ENCODE assay signal across 9 cellular contexts in genomic region chr1:156742017-156742416, GRCh38. TPM values are rescaled to one million over a fixed set of nuclear protein-coding genes. Genes with fewer than 3 reads are reported as not detected.
DNase-seq lines count a peak whose midpoint lies in the region; ATAC-seq and TF ChIP-seq lines count a peak whose summit lies in the region.
"Had no signal": no experiment of that assay in that cellular context is flagged by ENCODE, and none has a peak within 500 bp of the region (broad histone marks: within the 10 kb centered on the region; RNA-seq: fewer than 3 reads in every experiment).

No MANE protein-coding gene starts in this region.

- H3K9me3 Mint-ChIP-seq in naive thymus-derived CD4-positive, alpha-beta T cell, result peaks cover 0 to 1% (median 0%) of the 10 kb centered on the region in 11 donors

- H3K4me3 ChIP-seq in A673 (ENCODE audit: low read depth, low read length, poor library complexity, severe bottlenecking), result no peak overlapping the region
- H3K4me3 ChIP-seq in HUES6 (ENCODE audit: low read depth, low read length), result no peak overlapping the region
- no peak overlapping the region for H3K4me3 ChIP-seq in ascending aorta
- H3K4me3 ChIP-seq in naive thymus-derived CD4-positive, alpha-beta T cell (ENCODE audit: low read length), result no peak overlapping the region
- no peak overlapping the region for H3K4me3 ChIP-seq in MG63

- H3K27ac Mint-ChIP-seq in naive thymus-derived CD4-positive, alpha-beta T cell, result peak overlapping the region; percentile 86 to 99 (median 98)

- peaks cover 24% of the 10 kb centered on the region for H3K4me1 ChIP-seq in A673 (ENCODE audit: insufficient read depth, low read length, poor library complexity, severe bottlenecking)
- H3K4me1 ChIP-seq in HUES6 (ENCODE audit: control insufficient read depth, insufficient read depth, low read length), result peaks cover 30% of the 10 kb centered on the region
- peaks cover 10 to 34% of the 10 kb centered on the region in 2 donors for H3K4me1 ChIP-seq in ascending aorta
- H3K4me1 ChIP-seq in naive thymus-derived CD4-positive, alpha-beta T cell (ENCODE audit: control insufficient read depth in 2 of 2, insufficient read depth in 2 of 2, low read length in 2 of 2), result peaks cover 24 to 27% of the 10 kb centered on the region in 2 donors

- H3K9ac ChIP-seq in HUES6 (ENCODE audit: low read length), result peak overlapping the region; percentile 21

- peaks cover 4 to 30% (median 18%) of the 10 kb centered on the region in 5 donors for H3K36me3 Mint-ChIP-seq in naive thymus-derived CD4-positive, alpha-beta T cell

- H3K4me3 Mint-ChIP-seq in naive thymus-derived CD4-positive, alpha-beta T cell, result peak overlapping the region; percentile 52 to 99 (median 96)

- no peak for TF ChIP-seq CTCF in A673 (conservative IDR thresholded peaks at IDR 0.05; ENCODE audit: low read depth, low read length)
- TF ChIP-seq CTCF in ascending aorta (IDR thresholded peaks at IDR 0.05), result no peak

- no peaks in the 10 kb centered on the region for H3K27me3 Mint-ChIP-seq in naive thymus-derived CD4-positive, alpha-beta T cell

- BruUV-seq in A673 (replicated peaks; lab: Mats Ljungman, UMichigan), result no TSS peak

- POLR2A ChIA-PET in A673 (lab: Charles Lee; ENCODE audit: low non-redundant PET), result no interaction called here
- POLR2A ChIA-PET in naive thymus-derived CD4-positive, alpha-beta T cell (lab: Charles Lee), result interaction anchor here (1.4 to 4.6 kb wide), 6 partner anchors 9 to 36 kb away, joined by 5 to 77 read pairs (median 30); partner anchors contain the start of genes CRABP2, HDGF, ISG20L2 and METTL25B

- peak overlapping the region; percentile 1 for H3K27ac ChIP-seq in A673 (ENCODE audit: low read depth, low read length, poor library complexity, severe bottlenecking)
- peak overlapping the region; percentile 37; the same call in 1 of the 2 replicates for H3K27ac ChIP-seq in HUES6 (ENCODE audit: low read depth, low read length)
- H3K27ac ChIP-seq in ascending aorta, result peak overlapping the region; percentile 87 to 91
- peak overlapping the region; percentile 90 for H3K27ac ChIP-seq in naive thymus-derived CD4-positive, alpha-beta T cell (ENCODE audit: low read depth, low read length)

- H3K27me3 ChIP-seq in A673 (replicated peaks; ENCODE audit: insufficient read depth, low read depth, low read length, poor library complexity) (no peaks in the 10 kb centered on the region), HUES6 (ENCODE audit: control insufficient read depth, insufficient read depth, low read length) (no peaks in the 10 kb centered on the region), ascending aorta (no peaks in the 10 kb centered on the region), MG63 (no peaks in the 10 kb centered on the region)
- no peaks in the 10 kb centered on the region for H3K27me3 ChIP-seq in naive thymus-derived CD4-positive, alpha-beta T cell (ENCODE audit: control insufficient read depth in 2 of 2, insufficient read depth in 2 of 2, low read length in 2 of 2)

- peaks cover 33 to 59% (median 50%) of the 10 kb centered on the region in 7 donors for H3K4me1 Mint-ChIP-seq in naive thymus-derived CD4-positive, alpha-beta T cell

- no peak for ATAC-seq in naive thymus-derived CD4-positive, alpha-beta T cell
- no peak for ATAC-seq in HG03280 (IDR thresholded peaks at IDR 0.05; ENCODE audit: unreplicated experiment)

- DNase-seq in A673 (ENCODE audit: low spot score) (no peak), ascending aorta (ENCODE audit: low spot score in 2 of 2) (no peak), NCI-H82 (lab: John Stamatoyannopoulos, UW) (no peak), MG63 (no peak), NCI-H2171 (lab: John Stamatoyannopoulos, UW) (no peak)
- no peak for DNase-seq in naive thymus-derived CD4-positive, alpha-beta T cell
- DNase-seq: activated CD8-positive, alpha-beta memory T cell treated with anti-CD3 and anti-CD28 coated beads, Interleukin-2, amount 50 U/mL, for 4 hours had no signal

- no peaks in the 10 kb centered on the region for H3K9me3 ChIP-seq in A673 (ENCODE audit: low read depth, low read length, poor library complexity, severe bottlenecking)
- H3K9me3 ChIP-seq in HUES6 (ENCODE audit: control insufficient read depth, insufficient read depth, low read depth, low read length), result no peaks in the 10 kb centered on the region
- no peaks in the 10 kb centered on the region for H3K9me3 ChIP-seq in ascending aorta
- no peaks in the 10 kb centered on the region for H3K9me3 ChIP-seq in naive thymus-derived CD4-positive, alpha-beta T cell (ENCODE audit: control insufficient read depth in 2 of 3, low read length in 3 of 3)
- H3K9me3 ChIP-seq in MG63, result no peaks in the 10 kb centered on the region

- intact Hi-C loops in A673 (cut with micrococcal nuclease; ENCODE audit: unreplicated experiment), result no loop called here
- intact Hi-C loops in ascending aorta (cut with DNase I), result loop anchor here (10.0 kb wide), 1 partner anchor 617 kb away; no protein-coding TSS in a partner anchor
- intact Hi-C loops in naive thymus-derived CD4-positive, alpha-beta T cell (cut with micrococcal nuclease), result loop anchor here (5.0 to 10.0 kb wide), 2 partner anchors 393 to 550 kb away; partner anchors contain the start of genes ETV3 (in 1 of the 2) and SLC25A44 (in 1 of the 2)

- H3K36me3 ChIP-seq in A673 (ENCODE audit: insufficient read depth, low read length, poor library complexity, severe bottlenecking) (peaks cover 51% of the 10 kb centered on the region), HUES6 (ENCODE audit: control insufficient read depth, insufficient read depth, low read length) (peaks cover 39% of the 10 kb centered on the region), ascending aorta (peaks cover 32 to 50% of the 10 kb centered on the region in 2 donors), MG63 (peaks cover 90% of the 10 kb centered on the region)
- H3K36me3 ChIP-seq in naive thymus-derived CD4-positive, alpha-beta T cell (ENCODE audit: control insufficient read depth in 2 of 3, insufficient read depth in 3 of 3, low read length in 3 of 3), result peaks cover 0 to 49% (median 13%) of the 10 kb centered on the region in 3 experiments

- CTCF ChIA-PET in A673 (lab: Charles Lee), result no interaction called here
- CTCF ChIA-PET in naive thymus-derived CD4-positive, alpha-beta T cell (lab: Charles Lee), result interaction anchor here (1.9 kb wide), 1 partner anchor 14 kb away, joined by 10 read pairs; the partner anchor contains the start of genes ISG20L2 and METTL25B

RNA-seq across cellular contexts. Expression of gene MRPL24, which starts 1.1 kb away (rescaled TPM):
- 85.7 and 92.9 TPM in 2 replicates for total RNA-seq in A673 (2021)
- 17.0 TPM for total RNA-seq in ascending aorta
- total RNA-seq in naive thymus-derived CD4-positive, alpha-beta T cell, result 10 to 100 TPM; 19.1 to 68.9 (median 47.2) TPM
- 10 to 100 TPM; 86.3 to 98.0 TPM for polyA plus RNA-seq in naive thymus-derived CD4-positive, alpha-beta T cell
- total RNA-seq in MG63 (2014; rRNA removed; shearing (Covaris generic); ENCODE audit: low replicate concordance), result 189 and 246 TPM in 2 replicates

RNA-seq across cellular contexts. Expression of gene HDGF, which starts 9.5 kb away (rescaled TPM):
- total RNA-seq in A673 (2021) (477 and 536 TPM in 2 replicates), ascending aorta (153 TPM)
- total RNA-seq in naive thymus-derived CD4-positive, alpha-beta T cell, result 100 to 1,000 TPM in 1 of 5 experiments, 10 to 100 TPM in 4; 64.1 to 224 (median 91.2) TPM
- 10 to 100 TPM; 25.0 to 39.3 TPM for polyA plus RNA-seq in naive thymus-derived CD4-positive, alpha-beta T cell
- total RNA-seq in MG63 (2014; rRNA removed; shearing (Covaris generic); ENCODE audit: low replicate concordance), result 565 and 817 TPM in 2 replicates

RNA-seq across cellular contexts. Expression of gene ISG20L2, which starts 13.5 kb away (rescaled TPM):
- total RNA-seq in A673 (2021) (45.7 and 46.5 TPM in 2 replicates), ascending aorta (7.8 TPM)
- total RNA-seq in naive thymus-derived CD4-positive, alpha-beta T cell, result 10 to 100 TPM; 44.7 to 59.9 (median 53.9) TPM
- 10 to 100 TPM; 15.3 to 20.6 TPM for polyA plus RNA-seq in naive thymus-derived CD4-positive, alpha-beta T cell
- 15.6 and 38.7 TPM in 2 replicates for total RNA-seq in MG63 (2014; rRNA removed; shearing (Covaris generic); ENCODE audit: low replicate concordance)

RNA-seq across cellular contexts. Expression of gene METTL25B, which starts 13.7 kb away (rescaled TPM):
- total RNA-seq in A673 (2021) (20.2 TPM in 2 replicates), ascending aorta (9.9 TPM)
- total RNA-seq in naive thymus-derived CD4-positive, alpha-beta T cell, result 10 to 100 TPM; 16.0 to 29.8 (median 29.1) TPM
- polyA plus RNA-seq in naive thymus-derived CD4-positive, alpha-beta T cell, result 1 to 10 TPM; 4.4 to 5.1 TPM
- 10.0 and 20.8 TPM in 2 replicates for total RNA-seq in MG63 (2014; rRNA removed; shearing (Covaris generic); ENCODE audit: low replicate concordance)

RNA-seq across cellular contexts. Expression of gene PRCC, which starts 25.3 kb away (rescaled TPM):
- total RNA-seq in A673 (2021) (121 and 125 TPM in 2 replicates), ascending aorta (16.3 TPM)
- 10 to 100 TPM; 53.2 to 88.9 (median 61.7) TPM for total RNA-seq in naive thymus-derived CD4-positive, alpha-beta T cell
- 10 to 100 TPM; 40.9 to 60.8 TPM for polyA plus RNA-seq in naive thymus-derived CD4-positive, alpha-beta T cell
- total RNA-seq in MG63 (2014; rRNA removed; shearing (Covaris generic); ENCODE audit: low replicate concordance), result 56.9 and 65.6 TPM in 2 replicates

Comparison
In these comparisons a context has a peak if more than half of its experiments do, and no peak if none do; other contexts are left out.
1. H3K27ac ChIP-seq: peak in every context shown above with its lines; median percentile 90 in naive thymus-derived CD4-positive, alpha-beta T cell; 89 in ascending aorta; 37 in HUES6; 1 in A673.